ENCODE assay signal across 8 cellular contexts in the genomic region with DNA sequence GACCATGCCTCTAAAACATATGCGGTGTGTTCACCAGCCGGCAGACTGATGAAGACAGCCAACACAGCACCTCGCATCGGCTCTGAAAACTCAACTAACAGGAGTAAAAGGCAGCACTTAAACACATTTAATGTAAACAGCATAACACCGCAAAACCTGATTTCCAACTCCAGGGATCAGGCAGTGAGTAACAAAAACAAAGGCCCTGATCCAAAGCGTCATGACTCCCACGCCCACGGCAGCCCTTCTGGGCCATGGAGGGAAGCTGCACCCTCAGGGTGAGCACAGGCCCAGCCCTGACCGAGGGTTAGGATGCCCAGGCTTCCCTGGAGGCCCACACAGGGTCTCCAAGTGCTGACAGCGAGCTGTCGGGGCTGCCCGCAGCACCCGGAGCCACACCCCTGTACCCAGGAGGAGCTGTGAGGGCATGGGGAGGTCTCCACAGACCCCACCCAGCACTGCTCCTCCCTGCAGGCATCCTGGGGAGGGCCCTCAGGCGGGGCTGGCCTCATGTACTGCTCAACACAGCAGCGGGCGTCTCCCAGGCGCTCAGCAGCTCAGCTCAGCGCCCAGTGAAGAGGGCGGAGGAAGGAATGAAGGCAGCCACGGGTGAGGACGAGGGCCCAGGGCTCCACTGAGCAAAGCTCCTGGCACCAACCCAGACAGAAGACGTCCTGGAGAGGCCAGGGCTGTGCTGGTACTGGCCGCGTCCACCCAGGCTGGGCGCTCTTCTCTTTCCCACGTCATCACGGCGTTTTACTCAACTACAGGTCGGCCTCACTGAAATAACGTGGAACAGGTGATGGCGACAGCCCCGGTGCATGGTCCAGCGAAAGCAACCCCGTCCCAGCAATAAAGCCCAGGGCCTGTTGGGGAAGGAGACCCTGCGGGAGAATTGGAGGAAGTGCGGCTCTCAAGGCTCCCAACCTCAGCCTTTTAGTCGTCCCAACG. TPM values are rescaled to one million over a fixed set of nuclear protein-coding genes. Genes with fewer than 3 reads are reported as not detected.
DNase-seq lines count a peak whose midpoint lies in the region; ATAC-seq and TF ChIP-seq lines count a peak whose summit lies in the region.

No MANE protein-coding gene starts in this region.

- 61 to 66% methylated on average over 38 of the region's 38 CpGs for WGBS in esophagus, 2 donors

- H3F3A ChIP-seq in PC-9 (ENCODE audit: insufficient read depth, low read depth) (peaks cover 20% of the 10 kb centered on the region; the same call in 1 of the 2 replicates), neural cell (ENCODE audit: insufficient read depth, low read length, poor library complexity, severe bottlenecking) (no peaks in the 10 kb centered on the region)

- TF ChIP-seq CTCF in PC-9 (conservative IDR thresholded peaks at IDR 0.05) (no peak), neural cell (IDR thresholded peaks at IDR 0.05; ENCODE audit: poor library complexity, severe bottlenecking) (no peak)

- H3K4me2 ChIP-seq in BLaER1 (peak overlapping the region; percentile 42), PC-9 (peak overlapping the region; percentile 69), neural cell (ENCODE audit: low read length) (no peak overlapping the region)

- CTCF ChIA-PET in PC-9 (lab: Charles Lee) = no interaction called here

- H3K9me3 ChIP-seq in BLaER1 (no peaks in the 10 kb centered on the region), PC-9 (ENCODE audit: insufficient read depth, low read depth) (no peaks in the 10 kb centered on the region), esophagus (ENCODE audit: control insufficient read depth in 2 of 2, insufficient read depth in 1 of 2, low read depth in 1 of 2, low read length in 1 of 2) (no peaks in the 10 kb centered on the region), neural cell (ENCODE audit: low read length) (no peaks in the 10 kb centered on the region)

- intact Hi-C loops in PC-9 (cut with micrococcal nuclease; ENCODE audit: unreplicated experiment) = loop anchor here (1.0 kb wide), 1 partner anchor 13 kb away; no protein-coding TSS in a partner anchor

- DNase-seq in PC-9 (peak; percentile 83 to 90), hepatic stellate cell (ENCODE audit: low spot score) (no peak), RKO (ENCODE audit: low spot score) (no peak)

- BruUV-seq in PC-9 (replicated peaks; lab: Mats Ljungman, UMichigan) = no TSS peak

- no peak overlapping the region for H3K4me3 ChIP-seq in BLaER1
- H3K4me3 ChIP-seq in PC-9 = peak overlapping the region; percentile 13; the same call in 1 of the 2 replicates
- H3K4me3 ChIP-seq in esophagus (ENCODE audit: low read depth in 1 of 2, low read length in 2 of 2) = no peak overlapping the region
- no peak overlapping the region for H3K4me3 ChIP-seq in neural cell (ENCODE audit: low read length)

- H3K4me1 ChIP-seq in BLaER1 (peaks cover 80% of the 10 kb centered on the region), PC-9 (replicated peaks; ENCODE audit: insufficient read depth) (peaks cover 20% of the 10 kb centered on the region), esophagus (ENCODE audit: control insufficient read depth in 2 of 2, insufficient read depth in 2 of 2, low read length in 1 of 2) (peaks cover 10% of the 10 kb centered on the region in 2 donors)

- H3K36me3 ChIP-seq in BLaER1 (peaks cover 60% of the 10 kb centered on the region), PC-9 (ENCODE audit: low read depth) (no peaks in the 10 kb centered on the region), esophagus (ENCODE audit: control insufficient read depth in 2 of 2, insufficient read depth in 2 of 2, low read length in 1 of 2) (no peaks in the 10 kb centered on the region), neural cell (ENCODE audit: insufficient read depth, low read length) (no peaks in the 10 kb centered on the region)

- no peak for TF ChIP-seq RAD21 in neural cell (conservative IDR thresholded peaks at IDR 0.05)

- POLR2A ChIA-PET in PC-9 (lab: Charles Lee; ENCODE audit: unreplicated experiment) = interaction anchor here (0.6 to 0.8 kb wide), 4 partner anchors 10 to 790 kb away, joined by 4 to 7 read pairs (median 6); no protein-coding TSS in a partner anchor

- no peak for TF ChIP-seq EP300 in neural cell (conservative IDR thresholded peaks at IDR 0.05; ENCODE audit: poor library complexity, severe bottlenecking)

- H3K9me2 ChIP-seq in PC-9 (ENCODE audit: insufficient read depth) (no peaks in the 10 kb centered on the region), neural cell (ENCODE audit: insufficient read depth, low read length) (no peaks in the 10 kb centered on the region)

- H3K79me2 ChIP-seq in PC-9 (ENCODE audit: low read depth) (no peaks in the 10 kb centered on the region), neural cell (replicated peaks; ENCODE audit: insufficient read depth, low read length) (peaks cover 6% of the 10 kb centered on the region)

- H3K9ac ChIP-seq in BLaER1 (no peak overlapping the region), neural cell (ENCODE audit: low read length) (peak overlapping the region; percentile 35)

- H3K27me3 ChIP-seq in BLaER1 = no peaks in the 10 kb centered on the region
- H3K27me3 ChIP-seq in PC-9 (ENCODE audit: insufficient read depth, low read depth) = no peaks in the 10 kb centered on the region
- no peaks in the 10 kb centered on the region for H3K27me3 ChIP-seq in esophagus (ENCODE audit: control insufficient read depth in 1 of 2, insufficient read depth in 2 of 2, low read length in 2 of 2)
- no peaks in the 10 kb centered on the region for H3K27me3 ChIP-seq in neural cell (ENCODE audit: insufficient read depth, low read depth, low read length)

- H3K27ac ChIP-seq in BLaER1 (peak overlapping the region; percentile 44; the same call in 1 of the 2 replicates), PC-9 (peak overlapping the region; percentile 43), esophagus (ENCODE audit: low read depth in 2 of 2, low read length in 1 of 2) (peak overlapping the region; percentile 71 to 74), neural cell (ENCODE audit: low read length) (peak overlapping the region; percentile 29)

- no peak for ATAC-seq in HG03159 (IDR thresholded peaks at IDR 0.05; ENCODE audit: unreplicated experiment)
- no peak for ATAC-seq in HG02759 (IDR thresholded peaks at IDR 0.05; ENCODE audit: unreplicated experiment)

- H4K20me1 ChIP-seq in BLaER1 (peaks cover 96% of the 10 kb centered on the region), PC-9 (ENCODE audit: insufficient read depth) (no peaks in the 10 kb centered on the region), neural cell (ENCODE audit: insufficient read depth) (no peaks in the 10 kb centered on the region)

- H2AFZ ChIP-seq in PC-9 = peak overlapping the region; percentile 50
- no peak overlapping the region for H2AFZ ChIP-seq in neural cell (ENCODE audit: low read depth, low read length)

TF ChIP-seq in neural cell, 6 proteins besides CTCF, POLR2A, EP300 and RAD21:
- TF ChIP-seq POLR2AphosphoS5 (IDR thresholded peaks at IDR 0.05) (no peak), SMC3 (conservative IDR thresholded peaks at IDR 0.05; ENCODE audit: poor library complexity) (no peak), TAF1 (IDR thresholded peaks at IDR 0.05; ENCODE audit: low read depth) (no peak), EZH2 (IDR thresholded peaks at IDR 0.05; ENCODE audit: borderline replicate concordance, insufficient read depth, low read length, poor library complexity, severe bottlenecking) (no peak), REST (IDR thresholded peaks at IDR 0.05; ENCODE audit: borderline replicate concordance) (no peak), MXI1 (conservative IDR thresholded peaks at IDR 0.05; ENCODE audit: poor library complexity, severe bottlenecking) (no peak)

RNA-seq across cellular contexts. Expression of gene RASA3, which starts 53.6 kb away (rescaled TPM):
- total RNA-seq in PC-9 (2021) = 9.7 and 10.0 TPM in 2 replicates
- 1 to 10 TPM; 1.5 to 1.8 TPM for polyA plus RNA-seq in esophagus
- 8.5 and 10.8 TPM in 2 replicates for polyA plus RNA-seq in neural cell
- 13.2 and 13.6 TPM in 2 replicates for polyA minus RNA-seq in neural cell

Comparison
In these comparisons a context has a peak if more than half of its experiments do, and no peak if none do; other contexts are left out.
1. DNase-seq: peak in PC-9 (2 of 2); none in hepatic stellate cell (single experiment) and RKO (single experiment).
2. Peak in every context shown above with its lines, with median percentiles within 50 percentile points of each other: H3K27ac ChIP-seq.